In genomic region chr1:206049919-206050600, GRCh38 we compare ENCODE assay signal across 21 cellular contexts. TPM values are rescaled to one million over a fixed set of nuclear protein-coding genes. Genes with fewer than 3 reads are reported as not detected.
A peak's percentile ranks its signal among the peaks of the same experiment; 100 is the strongest.
DNase-seq lines count a peak whose midpoint lies in the region; ATAC-seq and TF ChIP-seq lines count a peak whose summit lies in the region.
"Had no signal": no experiment of that assay in that cellular context is flagged by ENCODE, and none has a peak within 500 bp of the region (broad histone marks: within the 10 kb centered on the region; RNA-seq: fewer than 3 reads in every experiment).

No MANE protein-coding gene starts in this region.

- H3K9me2 ChIP-seq in SU-DHL-6 (replicated peaks; ENCODE audit: insufficient read depth, low read length), result no peaks in the 10 kb centered on the region
- H3K9me2 ChIP-seq: SK-N-SH had no signal

- CTCF ChIA-PET in activated naive CD4-positive, alpha-beta T cell treated with anti-CD3 and anti-CD28 coated beads, Interleukin-2, amount 10 ng/mL, durations not matched to agents 7 days and 5 days (lab: Charles Lee), result interaction anchor here (0.6 to 1.0 kb wide), 2 partner anchors 18 to 512 kb away, joined by 3 read pairs; no protein-coding TSS in a partner anchor

- H3K9me3 Mint-ChIP-seq in activated naive CD4-positive, alpha-beta T cell treated with anti-CD3 and anti-CD28 coated beads, Interleukin-2, amount 10 ng/mL, durations not matched to agents 7 days and 5 days, result no peaks in the 10 kb centered on the region
- no peaks in the 10 kb centered on the region for H3K9me3 Mint-ChIP-seq in activated naive CD4-positive, alpha-beta T cell treated with anti-CD3 and anti-CD28 coated beads, Interleukin-2, amount 50 U/mL, for 72 hours
- H3K9me3 Mint-ChIP-seq: activated T-helper 1 cell treated with anti-CD3 and anti-CD28 coated beads, Interleukin-12 subunit alpha, Interleukin-12 subunit beta, Interleukin-2, Interleukin-4 antibody, amounts not matched to agents 30 ng/mL and 10 ng/mL and 1 ng/mL, durations not matched to agents 14 hours and 24 hours and 36 hours; CD8-positive, alpha-beta T cell had no signal

- peaks cover 9 to 82% (median 50%) of the 10 kb centered on the region in 6 donors for H3K4me1 ChIP-seq in spleen
- no peaks in the 10 kb centered on the region for H3K4me1 ChIP-seq in adrenal gland (replicated peaks in 1 of 2)
- H3K4me1 ChIP-seq: breast epithelium, psoas muscle had no signal

- peak overlapping the region; percentile 50 for H3K4me2 ChIP-seq in SU-DHL-6 (ENCODE audit: low read depth, low read length, poor library complexity, severe bottlenecking)
- H3K4me2 ChIP-seq: SK-N-SH had no signal

- H3K27ac ChIP-seq in HL-60 (replicated peaks) (peak overlapping the region; percentile 71), SU-DHL-6 (ENCODE audit: low read depth, low read length) (peak overlapping the region; percentile 96), spleen (peak overlapping the region in 6 of 8 donors; percentile 26 to 90 (median 80)), adrenal gland (no peak overlapping the region)
- H3K27ac ChIP-seq: breast epithelium, psoas muscle, RWPE1, thoracic aorta had no signal

- H3K36me3 ChIP-seq in SU-DHL-6 (ENCODE audit: low read length) (no peaks in the 10 kb centered on the region), spleen (no peaks in the 10 kb centered on the region), adrenal gland (replicated peaks in 1 of 2) (no peaks in the 10 kb centered on the region)
- H3K36me3 ChIP-seq: breast epithelium, thoracic aorta had no signal

- WGBS in spleen, 5 donors, result 54 to 67% (median 64%) methylated on average over 3 of the region's 3 CpGs
- WGBS in adrenal gland, 4 donors, result 69 to 80% (median 78%) methylated on average over 3 of the region's 3 CpGs

- peaks cover 28% of the 10 kb centered on the region for H3K79me2 ChIP-seq in SU-DHL-6 (ENCODE audit: insufficient read depth, low read length)

- no peaks in the 10 kb centered on the region for H3K9me3 ChIP-seq in SU-DHL-6 (ENCODE audit: insufficient read depth, low read length)
- H3K9me3 ChIP-seq in spleen, result no peaks in the 10 kb centered on the region
- no peaks in the 10 kb centered on the region for H3K9me3 ChIP-seq in adrenal gland (replicated peaks in 1 of 3)
- H3K9me3 ChIP-seq: breast epithelium, psoas muscle, thoracic aorta had no signal

- H3K4me3 ChIP-seq in HL-60 (replicated peaks; ENCODE audit: insufficient read depth, low read length) (no peak overlapping the region), SU-DHL-6 (ENCODE audit: insufficient read depth, low read length, poor library complexity, severe bottlenecking) (peak overlapping the region; percentile 5), spleen (no peak overlapping the region), adrenal gland (no peak overlapping the region)
- H3K4me3 ChIP-seq: breast epithelium, psoas muscle, thoracic aorta had no signal

- H3K27ac Mint-ChIP-seq in activated naive CD4-positive, alpha-beta T cell treated with anti-CD3 and anti-CD28 coated beads, Interleukin-2, amount 10 ng/mL, durations not matched to agents 7 days and 5 days, result peak overlapping the region; percentile 35
- H3K27ac Mint-ChIP-seq in activated naive CD4-positive, alpha-beta T cell treated with anti-CD3 and anti-CD28 coated beads, Interleukin-2, amount 50 U/mL, for 72 hours, result no peak overlapping the region
- H3K27ac Mint-ChIP-seq: CD8-positive, alpha-beta T cell had no signal

- peaks cover 8% of the 10 kb centered on the region for H3K27me3 Mint-ChIP-seq in activated naive CD4-positive, alpha-beta T cell treated with anti-CD3 and anti-CD28 coated beads, Interleukin-2, amount 10 ng/mL, durations not matched to agents 7 days and 5 days

- no peaks in the 10 kb centered on the region for H3K36me3 Mint-ChIP-seq in activated naive CD4-positive, alpha-beta T cell treated with anti-CD3 and anti-CD28 coated beads, Interleukin-2, amount 10 ng/mL, durations not matched to agents 7 days and 5 days
- no peaks in the 10 kb centered on the region for H3K36me3 Mint-ChIP-seq in activated naive CD4-positive, alpha-beta T cell treated with anti-CD3 and anti-CD28 coated beads, Interleukin-2, amount 50 U/mL, for 72 hours
- H3K36me3 Mint-ChIP-seq: CD8-positive, alpha-beta T cell had no signal

- intact Hi-C loops in spleen (cut with DNase I; ENCODE audit: low total_unique reads), result no loop called here
- intact Hi-C loops in adrenal gland (cut with DNase I), result no loop called here

- no peak for DNase-seq in activated naive CD4-positive, alpha-beta T cell treated with anti-CD3 and anti-CD28 coated beads, Interleukin-2, amount 10 ng/mL, durations not matched to agents 7 days and 5 days
- no peak for DNase-seq in activated naive CD4-positive, alpha-beta T cell treated with anti-CD3 and anti-CD28 coated beads, Interleukin-2, amount 50 U/mL, for 72 hours (ENCODE audit: low spot score in 2 of 2)
- no peak for DNase-seq in HL-60 (ENCODE audit: low read depth in 1 of 2, low spot score in 1 of 2)
- DNase-seq in spleen, result no peak
- no peak for DNase-seq in SHP77 treated with DMSO at 0.1 percent for 48 hours (lab: John Stamatoyannopoulos, UW)
- DNase-seq in ecto neural progenitor cell (ENCODE audit: low spot score), result no peak
- no peak for DNase-seq in adrenal gland
- DNase-seq: amniotic stem cell, DMS79 treated with DMSO at 0.1 percent for 48 hours, NCI-H446 treated with DMSO at 0.1 percent for 48 hours, psoas muscle, SK-N-SH, T1000 had no signal

- peak overlapping the region; percentile 33 for H3K9ac ChIP-seq in SU-DHL-6 (ENCODE audit: low read length)
- H3K9ac ChIP-seq: SK-N-SH had no signal

- H3K27me3 ChIP-seq in HL-60 (ENCODE audit: insufficient read depth, poor library complexity, severe bottlenecking) (no peaks in the 10 kb centered on the region), SU-DHL-6 (ENCODE audit: low read length) (no peaks in the 10 kb centered on the region), spleen (replicated peaks in 1 of 7) (no peaks in the 10 kb centered on the region), adrenal gland (peaks cover 6% of the 10 kb centered on the region)
- H3K27me3 ChIP-seq: breast epithelium had no signal

- H2AFZ ChIP-seq in SU-DHL-6 (ENCODE audit: low read depth, low read length, severe bottlenecking), result no peak overlapping the region

- peaks cover 46% of the 10 kb centered on the region for H3K4me1 Mint-ChIP-seq in activated naive CD4-positive, alpha-beta T cell treated with anti-CD3 and anti-CD28 coated beads, Interleukin-2, amount 10 ng/mL, durations not matched to agents 7 days and 5 days

- peaks cover 66% of the 10 kb centered on the region for H3F3A ChIP-seq in SU-DHL-6 (ENCODE audit: insufficient read depth)

- no peak for TF ChIP-seq POLR2A in spleen (IDR thresholded peaks at IDR 0.05)
- no peak for TF ChIP-seq POLR2A in adrenal gland (IDR thresholded peaks at IDR 0.05)

- no peak for TF ChIP-seq CTCF in HL-60 (IDR thresholded peaks at IDR 0.05; ENCODE audit: insufficient read depth, low read length)
- TF ChIP-seq CTCF in SU-DHL-6 (IDR thresholded peaks at IDR 0.05; ENCODE audit: insufficient read depth, low read length, poor library complexity, severe bottlenecking), result no peak
- TF ChIP-seq CTCF in spleen (IDR thresholded peaks at IDR 0.05 in 8 of 11, conservative IDR thresholded peaks at IDR 0.05 in 3 of 11), result no peak
- no peak for TF ChIP-seq CTCF in adrenal gland (IDR thresholded peaks at IDR 0.05)

- H4K20me1 ChIP-seq in SU-DHL-6 (ENCODE audit: low read depth, low read length), result no peaks in the 10 kb centered on the region

- ATAC-seq in activated naive CD4-positive, alpha-beta T cell treated with anti-CD3 and anti-CD28 coated beads, Interleukin-2, amount 50 U/mL, for 72 hours, result no peak
- ATAC-seq: psoas muscle had no signal

- H3K4me3 Mint-ChIP-seq in activated naive CD4-positive, alpha-beta T cell treated with anti-CD3 and anti-CD28 coated beads, Interleukin-2, amount 10 ng/mL, durations not matched to agents 7 days and 5 days, result no peak overlapping the region
- H3K4me3 Mint-ChIP-seq: CD8-positive, alpha-beta T cell had no signal

RNA-seq across cellular contexts. Expression of gene RHEX, which starts 2.9 kb away (rescaled TPM):
- total RNA-seq in activated naive CD4-positive, alpha-beta T cell treated with anti-CD3 and anti-CD28 coated beads, Interleukin-2, amount 50 U/mL, for 72 hours, result not detected
- total RNA-seq in spleen (1 to 10 TPM in 6 of 7 donors, under 1 TPM in 1; 0.94 to 6.2 (median 3.4) TPM), adrenal gland (not detected)
- polyA plus RNA-seq in spleen (1 to 10 TPM in 2 of 3 donors, under 1 TPM in 1; 0.91 to 3.3 (median 1.2) TPM), adrenal gland (under 1 TPM in 2 of 3 donors, not detected in 1; 0.13 to 0.17 TPM)
- total RNA-seq: activated T-helper 1 cell treated with anti-CD3 and anti-CD28 coated beads, Interleukin-12 subunit alpha, Interleukin-12 subunit beta, Interleukin-2, Interleukin-4 antibody, amounts not matched to agents 30 ng/mL and 10 ng/mL and 1 ng/mL, durations not matched to agents 14 hours and 24 hours and 36 hours; CD8-positive, alpha-beta T cell; lung microvascular endothelial cell had no signal
- polyA plus RNA-seq: AG04450, SK-N-SH had no signal

RNA-seq across cellular contexts. Expression of gene CTSE, which starts 26.4 kb away (rescaled TPM):
- not detected for total RNA-seq in activated naive CD4-positive, alpha-beta T cell treated with anti-CD3 and anti-CD28 coated beads, Interleukin-2, amount 50 U/mL, for 72 hours
- under 1 TPM in 2 of 7 donors, not detected in 5; 0.40 to 0.66 TPM for total RNA-seq in spleen
- polyA plus RNA-seq in spleen, result under 1 TPM; 0.06 to 0.11 (median 0.09) TPM
- total RNA-seq in adrenal gland, result not detected
- polyA plus RNA-seq in adrenal gland, result under 1 TPM in 1 of 3 donors, not detected in 2; 0.07 TPM
- total RNA-seq: activated T-helper 1 cell treated with anti-CD3 and anti-CD28 coated beads, Interleukin-12 subunit alpha, Interleukin-12 subunit beta, Interleukin-2, Interleukin-4 antibody, amounts not matched to agents 30 ng/mL and 10 ng/mL and 1 ng/mL, durations not matched to agents 14 hours and 24 hours and 36 hours; CD8-positive, alpha-beta T cell; lung microvascular endothelial cell had no signal
- polyA plus RNA-seq: AG04450, SK-N-SH had no signal

RNA-seq across cellular contexts. Expression of gene RAB7B, which starts 46.9 kb away (rescaled TPM):
- not detected for total RNA-seq in activated naive CD4-positive, alpha-beta T cell treated with anti-CD3 and anti-CD28 coated beads, Interleukin-2, amount 50 U/mL, for 72 hours
- total RNA-seq in spleen (1 to 10 TPM in 6 of 7 donors, under 1 TPM in 1; 0.34 to 3.2 (median 2.6) TPM), adrenal gland (1 to 10 TPM in 2 of 8 donors, under 1 TPM in 6; 0.17 to 1.9 (median 0.57) TPM)
- polyA plus RNA-seq in spleen (1 to 10 TPM in 1 of 3 donors, under 1 TPM in 2; 0.67 to 2.0 (median 0.85) TPM), adrenal gland (1 to 10 TPM in 2 of 3 donors, under 1 TPM in 1; 0.88 to 3.5 (median 1.0) TPM)
- total RNA-seq: activated T-helper 1 cell treated with anti-CD3 and anti-CD28 coated beads, Interleukin-12 subunit alpha, Interleukin-12 subunit beta, Interleukin-2, Interleukin-4 antibody, amounts not matched to agents 30 ng/mL and 10 ng/mL and 1 ng/mL, durations not matched to agents 14 hours and 24 hours and 36 hours; CD8-positive, alpha-beta T cell; lung microvascular endothelial cell had no signal

Comparison
In these comparisons a context has a peak if more than half of its experiments do, and no peak if none do; other contexts are left out.
1. H3K27ac ChIP-seq: peak in HL-60 (single experiment), SU-DHL-6 (single experiment) and spleen (6 of 8); none in adrenal gland (0 of 5).